In the genomic region with DNA sequence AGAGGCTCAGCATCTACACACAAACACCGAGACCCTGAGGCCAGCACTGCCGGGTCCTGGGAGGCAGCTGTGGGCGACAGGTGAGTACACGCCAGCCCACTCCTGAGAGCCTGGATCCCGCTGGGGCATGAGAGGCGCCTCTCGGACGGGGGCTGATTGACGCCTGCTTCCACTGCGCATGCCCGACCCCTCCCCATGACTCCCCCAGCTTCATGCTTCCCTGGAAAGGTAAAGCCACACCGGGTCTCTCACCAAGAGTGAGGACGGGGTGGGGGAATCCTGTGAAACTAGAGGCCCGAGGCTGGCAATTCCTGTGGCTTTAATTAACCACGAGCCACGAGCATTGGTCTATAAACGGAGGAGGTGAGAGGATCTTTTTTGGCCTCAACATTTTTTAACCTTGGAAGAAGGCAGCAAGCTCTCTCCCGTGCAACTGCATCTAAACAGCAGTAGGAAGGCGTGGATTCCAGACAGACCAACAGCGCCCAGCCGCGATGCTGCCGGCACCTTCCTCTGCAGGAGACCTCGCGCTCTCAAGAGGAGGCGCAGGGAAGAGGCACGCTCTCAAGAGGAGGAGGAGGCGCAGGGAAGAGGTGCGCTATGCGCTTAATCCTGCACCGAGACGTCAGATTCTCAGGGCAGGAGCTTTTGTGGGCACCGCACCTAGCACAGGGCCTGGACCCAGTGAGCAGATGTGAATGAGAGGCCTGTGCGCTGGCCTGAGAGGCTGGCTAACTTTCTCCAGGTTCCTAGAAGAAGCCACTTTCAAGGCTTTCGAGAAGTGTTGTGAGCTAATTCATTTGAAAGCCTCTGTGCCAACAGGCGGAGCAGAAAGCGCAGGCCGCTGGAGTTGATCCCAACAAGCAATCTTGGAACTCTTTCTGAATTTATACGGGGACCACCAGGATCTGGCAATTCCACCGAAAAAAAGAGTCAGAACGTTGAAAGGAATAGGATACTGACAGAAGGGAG, we compare ENCODE assay signal across 22 cellular contexts.
DNase-seq lines count a peak whose midpoint lies in the region; ATAC-seq and TF ChIP-seq lines count a peak whose summit lies in the region.
"Had no signal": no experiment of that assay in that cellular context is flagged by ENCODE, and none has a peak within 500 bp of the region (broad histone marks: within the 10 kb centered on the region; RNA-seq: fewer than 3 reads in every experiment).

No MANE protein-coding gene starts in this region.

- H3K4me3 ChIP-seq in H7 (ENCODE audit: insufficient read depth, low read depth, low read length) (no peak overlapping the region), left lung (no peak overlapping the region)
- H3K4me3 ChIP-seq: GM12878, hepatocyte had no signal

- TF ChIP-seq CTCF in left lung (IDR thresholded peaks at IDR 0.05) (no peak), RWPE1 (conservative IDR thresholded peaks at IDR 0.05; ENCODE audit: low read depth) (no peak)

- CTCF ChIA-PET in RWPE1 (lab: Yijun Ruan, JAX) = no interaction called here

- POLR2A ChIA-PET in RWPE1 (lab: Yijun Ruan, JAX; ENCODE audit: low non-redundant PET) = no interaction called here

- H3K27ac ChIP-seq in left lung = no peak overlapping the region
- H3K27ac ChIP-seq in RWPE1 = no peak overlapping the region
- H3K27ac ChIP-seq: hepatocyte had no signal

- H3K27me3 ChIP-seq in H7 (ENCODE audit: control insufficient read depth, insufficient read depth, low read length) (no peaks in the 10 kb centered on the region), left lung (no peaks in the 10 kb centered on the region)
- H3K27me3 ChIP-seq: hepatocyte had no signal

- DNase-seq in D341Med (ENCODE audit: low spot score) = peak; percentile 40
- peak; percentile 44 for DNase-seq in H7
- DNase-seq in NCI-H69 (lab: John Stamatoyannopoulos, UW) = peak; percentile 13
- peak in 1 of 2 donors; percentile 54 for DNase-seq in left lung
- DNase-seq in RWPE1 (ENCODE audit: low spot score) = no peak
- no peak for DNase-seq in activated T-cell treated with anti-CD3 and anti-CD28 coated beads, Interleukin-2, amount 50 U/mL, for 24 hours
- DNase-seq in NOMO-1 treated with DMSO at 0.1 percent for 48 hours (lab: John Stamatoyannopoulos, UW; ENCODE audit: unreplicated experiment) = no peak
- DNase-seq: activated CD4-positive, CD25-positive, alpha-beta regulatory T cell; activated CD8-positive, alpha-beta memory T cell treated with anti-CD3 and anti-CD28 coated beads for 24 hours; COR-L47; GDM1; kidney glomerular epithelial cell; NCI-H2081; NK-92 treated with Interleukin-12 subunit alpha and Interleukin-12 subunit beta, amount 100 ng/mL, for 24 hours; stimulated activated CD4-positive, alpha-beta T cell treated with anti-CD3 and anti-CD28 coated beads, Interleukin-4, amount 100 ng/mL, for 1 hour; substantia nigra had no signal

- peaks cover 31% of the 10 kb centered on the region for H3K36me3 Mint-ChIP-seq in activated T-cell treated with anti-CD3 and anti-CD28 coated beads, Interleukin-2, amount 50 U/mL, for 24 hours (ENCODE audit: low read depth)

- no peaks in the 10 kb centered on the region for H3K4me1 Mint-ChIP-seq in activated T-cell treated with anti-CD3 and anti-CD28 coated beads, Interleukin-2, amount 50 U/mL, for 24 hours (ENCODE audit: low read depth)
- H3K4me1 Mint-ChIP-seq: activated T-helper 17 cell treated with anti-CD3 and anti-CD28 coated beads, Interleukin-2, amount 50 U/mL, for 72 hours; central memory CD8-positive, alpha-beta T cell had no signal

- peaks cover 5 to 10% of the 10 kb centered on the region in 2 donors for H3K4me1 ChIP-seq in left lung

- intact Hi-C loops in left lung (cut with DNase I) = no loop called here

- no peaks in the 10 kb centered on the region for H3K9me3 Mint-ChIP-seq in activated T-cell treated with anti-CD3 and anti-CD28 coated beads, Interleukin-2, amount 50 U/mL, for 24 hours
- H3K9me3 Mint-ChIP-seq: activated T-helper 17 cell treated with anti-CD3 and anti-CD28 coated beads, Interleukin-2, amount 50 U/mL, for 72 hours; central memory CD8-positive, alpha-beta T cell; T-helper 1 cell treated with Interleukin-12 subunit alpha and Interleukin-12 subunit beta and Interleukin-4 antibody, amounts not matched to agents 30 μg/mL and 1 μg/mL, for 36 hours had no signal

- no peak overlapping the region for H3K4me3 Mint-ChIP-seq in activated T-cell treated with anti-CD3 and anti-CD28 coated beads, Interleukin-2, amount 50 U/mL, for 24 hours
- H3K4me3 Mint-ChIP-seq: activated T-helper 17 cell treated with anti-CD3 and anti-CD28 coated beads, Interleukin-2, amount 50 U/mL, for 72 hours; central memory CD8-positive, alpha-beta T cell; T-helper 1 cell treated with Interleukin-12 subunit alpha and Interleukin-12 subunit beta and Interleukin-4 antibody, amounts not matched to agents 30 μg/mL and 1 μg/mL, for 36 hours had no signal

- H3K27ac Mint-ChIP-seq in activated T-cell treated with anti-CD3 and anti-CD28 coated beads, Interleukin-2, amount 50 U/mL, for 24 hours = no peak overlapping the region
- H3K27ac Mint-ChIP-seq: activated T-helper 17 cell treated with anti-CD3 and anti-CD28 coated beads, Interleukin-2, amount 50 U/mL, for 72 hours; T-helper 1 cell treated with Interleukin-12 subunit alpha and Interleukin-12 subunit beta and Interleukin-4 antibody, amounts not matched to agents 30 μg/mL and 1 μg/mL, for 36 hours had no signal

- H3K36me3 ChIP-seq in H7 (replicated peaks; ENCODE audit: control insufficient read depth, insufficient read depth, low read length) = no peaks in the 10 kb centered on the region
- peaks cover 0 to 26% of the 10 kb centered on the region in 2 donors for H3K36me3 ChIP-seq in left lung

- no peaks in the 10 kb centered on the region for H3K9me3 ChIP-seq in left lung

- H3K27me3 Mint-ChIP-seq in activated T-cell treated with anti-CD3 and anti-CD28 coated beads, Interleukin-2, amount 50 U/mL, for 24 hours = no peaks in the 10 kb centered on the region
- H3K27me3 Mint-ChIP-seq: activated T-helper 17 cell treated with anti-CD3 and anti-CD28 coated beads, Interleukin-2, amount 50 U/mL, for 72 hours; central memory CD8-positive, alpha-beta T cell had no signal

- ATAC-seq in left lung = peak; percentile 5
- ATAC-seq in GM21390 (IDR thresholded peaks at IDR 0.05; ENCODE audit: unreplicated experiment) = no peak
- ATAC-seq: activated T-helper 17 cell treated with anti-CD3 and anti-CD28 coated beads, Interleukin-2, amount 50 U/mL, for 72 hours; GM12878 had no signal

Comparison
In these comparisons a context has a peak if more than half of its experiments do, and no peak if none do; other contexts are left out.
1. DNase-seq: peak in D341Med (single experiment), H7 (single experiment) and NCI-H69 (single experiment); none in RWPE1 (single experiment), activated T-cell treated with anti-CD3 and anti-CD28 coated beads, Interleukin-2, amount 50 U/mL, for 24 hours (single experiment) and NOMO-1 treated with DMSO at 0.1 percent for 48 hours (single experiment).